ENCODE assay signal across 12 cellular contexts in the genomic region with DNA sequence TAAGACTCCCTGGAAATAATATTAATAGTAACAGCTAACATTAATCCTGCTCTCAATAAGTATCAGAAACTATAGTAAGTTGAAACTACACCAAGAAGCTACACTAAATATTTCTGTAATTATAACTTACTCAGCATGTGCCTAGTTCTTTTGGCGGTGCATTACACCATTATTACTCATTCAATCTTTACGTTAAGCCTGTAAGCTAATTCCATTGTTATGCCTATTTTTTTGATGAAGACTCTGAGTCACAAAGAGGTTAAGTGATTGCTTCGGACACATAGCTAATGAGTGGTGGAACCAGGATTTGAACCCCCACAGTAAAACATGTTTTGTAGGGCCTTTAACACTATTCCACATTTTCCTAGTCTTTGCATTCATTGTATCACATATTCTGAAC.
DNase-seq lines count a peak whose midpoint lies in the region; TF ChIP-seq lines count a peak whose summit lies in the region.
"Had no signal": no experiment of that assay in that cellular context is flagged by ENCODE, and none has a peak within 500 bp of the region (broad histone marks: within the 10 kb centered on the region; RNA-seq: fewer than 3 reads in every experiment).

No MANE protein-coding gene starts in this region.

- H3K36me3 Mint-ChIP-seq in chondrocyte (ENCODE audit: low read depth) = no peaks in the 10 kb centered on the region
- H3K36me3 Mint-ChIP-seq: activated CD8-positive, alpha-beta memory T cell treated with anti-CD3 and anti-CD28 coated beads, Interleukin-2, amount 10 ng/mL, durations not matched to agents 7 days and 5 days had no signal

- POLR2A ChIA-PET in AG04449 (lab: Yijun Ruan, JAX) = interaction anchor here (0.6 kb wide), 2 partner anchors 42 to 327 kb away, joined by 3 to 4 read pairs; no protein-coding TSS in a partner anchor

- peak overlapping the region; percentile 23 for H3K27ac Mint-ChIP-seq in chondrocyte (ENCODE audit: unreplicated experiment)
- H3K27ac Mint-ChIP-seq: activated B cell treated with CpG ODN at 0.5 μM for 24 hours; activated CD8-positive, alpha-beta memory T cell treated with anti-CD3 and anti-CD28 coated beads, Interleukin-2, amount 10 ng/mL, durations not matched to agents 7 days and 5 days; immature natural killer cell had no signal

- peaks cover 44% of the 10 kb centered on the region for H3K4me1 Mint-ChIP-seq in chondrocyte (ENCODE audit: low read depth)
- H3K4me1 Mint-ChIP-seq: activated B cell treated with CpG ODN at 0.5 μM for 24 hours; activated CD8-positive, alpha-beta memory T cell treated with anti-CD3 and anti-CD28 coated beads, Interleukin-2, amount 10 ng/mL, durations not matched to agents 7 days and 5 days; immature natural killer cell had no signal

- CTCF ChIA-PET in AG04449 (lab: Yijun Ruan, JAX) = interaction anchor here (2.3 to 2.5 kb wide), 3 partner anchors 31 to 831 kb away, joined by 5 to 13 read pairs (median 7); no protein-coding TSS in a partner anchor

- no peak overlapping the region for H3K4me3 ChIP-seq in AG04449 (ENCODE audit: low read depth, low read length)

- H3K4me3 Mint-ChIP-seq in chondrocyte (ENCODE audit: unreplicated experiment) = no peak overlapping the region
- H3K4me3 Mint-ChIP-seq: activated B cell treated with CpG ODN at 0.5 μM for 24 hours; activated CD8-positive, alpha-beta memory T cell treated with anti-CD3 and anti-CD28 coated beads, Interleukin-2, amount 10 ng/mL, durations not matched to agents 7 days and 5 days; immature natural killer cell had no signal

- no peak for TF ChIP-seq CTCF in AG04449 (IDR thresholded peaks at IDR 0.05; ENCODE audit: insufficient read depth, low read length, missing control alignments)
- no peak for TF ChIP-seq CTCF in chondrocyte (IDR thresholded peaks at IDR 0.05)

- H3K27me3 Mint-ChIP-seq in chondrocyte (ENCODE audit: low read depth) = no peaks in the 10 kb centered on the region

- DNase-seq in AG04449 (ENCODE audit: low read depth, low spot score) = peak; percentile 37
- DNase-seq in NCI-H69 (lab: John Stamatoyannopoulos, UW) = peak; percentile 22
- DNase-seq in chondrocyte (ENCODE audit: low spot score) = no peak
- DNase-seq in iris pigment epithelial cell (ENCODE audit: low read depth) = peak; percentile 62
- DNase-seq in effector CD8-positive, alpha-beta T cell (lab: John Stamatoyannopoulos, UW) = no peak
- DNase-seq in NCI-H510A treated with DMSO at 0.1 percent for 48 hours (lab: John Stamatoyannopoulos, UW) = no peak
- DNase-seq in hepatic stellate cell (ENCODE audit: low spot score) = no peak
- no peak for DNase-seq in middle frontal gyrus (ENCODE audit: extremely low spot score, low spot score)
- DNase-seq: activated B cell treated with CpG ODN at 0.5 μM for 24 hours; activated CD8-positive, alpha-beta memory T cell treated with anti-CD3 and anti-CD28 coated beads, Interleukin-2, amount 10 ng/mL, durations not matched to agents 7 days and 5 days; immature natural killer cell; midbrain had no signal

- H3K9me3 Mint-ChIP-seq in chondrocyte (ENCODE audit: low read depth) = peaks cover 10% of the 10 kb centered on the region

Comparison
In these comparisons a context has a peak if more than half of its experiments do, and no peak if none do; other contexts are left out.
1. DNase-seq: peak in AG04449 (single experiment), NCI-H69 (single experiment) and iris pigment epithelial cell (single experiment); none in chondrocyte (single experiment), effector CD8-positive, alpha-beta T cell (single experiment), NCI-H510A treated with DMSO at 0.1 percent for 48 hours (single experiment), hepatic stellate cell (single experiment) and middle frontal gyrus (single experiment).